In the genomic region with DNA sequence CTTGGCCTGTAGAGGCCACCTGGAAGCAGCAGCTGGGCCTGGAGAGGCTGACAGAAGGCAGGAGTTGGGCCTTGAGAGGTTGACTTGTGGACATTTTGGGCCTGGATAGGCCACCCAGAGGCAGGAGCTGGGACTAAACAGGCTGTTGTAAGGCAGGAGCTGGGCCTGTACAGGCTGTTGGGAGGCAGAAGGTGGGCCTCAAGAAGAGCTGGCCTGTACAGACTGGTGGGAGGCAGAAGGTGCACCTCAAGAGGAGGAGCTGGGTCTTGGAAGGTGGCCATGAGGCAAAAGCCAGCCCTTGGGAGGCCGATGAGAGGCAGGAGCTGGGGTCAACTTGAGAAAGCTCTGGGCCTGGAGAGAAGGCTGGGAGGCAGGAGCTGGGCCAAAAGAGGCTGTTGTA, we compare ENCODE assay signal across 29 cellular contexts. TPM values are rescaled to one million over a fixed set of nuclear protein-coding genes. Genes with fewer than 3 reads are reported as not detected.
"Had no signal": no experiment of that assay in that cellular context is flagged by ENCODE, and none has a peak within 500 bp of the region (broad histone marks: within the 10 kb centered on the region; RNA-seq: fewer than 3 reads in every experiment).

No MANE protein-coding gene starts in this region.

- H3K4me3 ChIP-seq: coronary artery, dorsolateral prefrontal cortex, esophagus squamous epithelium, gastrocnemius medialis, heart right ventricle, left lung, lower lobe of right lung, mucosa of descending colon had no signal

- H3K27me3 ChIP-seq: dorsolateral prefrontal cortex, esophagus squamous epithelium, gastrocnemius medialis, heart right ventricle, left lung had no signal

- H3K27ac ChIP-seq: coronary artery, dorsolateral prefrontal cortex, esophagus squamous epithelium, gastrocnemius medialis, left lung, lower lobe of right lung had no signal

- H3K4me3 Mint-ChIP-seq: mesothelial cell of epicardium had no signal

- H3K9me3 ChIP-seq: gastrocnemius medialis had no signal

- ATAC-seq: esophagus mucosa, gastrocnemius medialis, left cardiac atrium, left lung, left ventricle myocardium superior, lower lobe of right lung, mucosa of descending colon had no signal

- H3K27ac Mint-ChIP-seq: mesothelial cell of epicardium had no signal

- H3K4me1 ChIP-seq: esophagus squamous epithelium, gastrocnemius medialis, heart right ventricle, left lung, lower lobe of right lung had no signal

- H3K36me3 ChIP-seq: esophagus squamous epithelium, gastrocnemius medialis, heart right ventricle, left lung, lower lobe of right lung had no signal

- DNase-seq: dermis blood vessel endothelial cell; dorsolateral prefrontal cortex; effector CD4-positive, alpha-beta T cell; effector memory CD4-positive, alpha-beta T cell; erythroblast; esophagus squamous epithelium; foreskin fibroblast; foreskin melanocyte; gastrocnemius medialis; glutamatergic neuron; head of caudate nucleus; heart right ventricle; hippocampal formation; left cardiac atrium; left lung; left ventricle myocardium superior; lower lobe of right lung; mesenchymal stem cell; mucosa of descending colon had no signal

- H3K4me1 Mint-ChIP-seq: mesothelial cell of epicardium had no signal

RNA-seq across cellular contexts. Expression of gene OR4C45, which starts 45.3 kb away (rescaled TPM):
- total RNA-seq: dermis blood vessel endothelial cell, dorsolateral prefrontal cortex, esophagus mucosa, esophagus squamous epithelium, gastrocnemius medialis, glomerular endothelial cell, heart right ventricle, kidney epithelial cell, left cardiac atrium, left lung, left ventricle myocardium superior, lower leg skin, lower lobe of right lung, lung microvascular endothelial cell, mesenteric fat pad, mesothelial cell of epicardium, mucosa of descending colon, myocyte had no signal
- polyA plus RNA-seq: heart right ventricle, keratinocyte had no signal
